13 cellular contexts compared by ENCODE assay signal in the genomic region with DNA sequence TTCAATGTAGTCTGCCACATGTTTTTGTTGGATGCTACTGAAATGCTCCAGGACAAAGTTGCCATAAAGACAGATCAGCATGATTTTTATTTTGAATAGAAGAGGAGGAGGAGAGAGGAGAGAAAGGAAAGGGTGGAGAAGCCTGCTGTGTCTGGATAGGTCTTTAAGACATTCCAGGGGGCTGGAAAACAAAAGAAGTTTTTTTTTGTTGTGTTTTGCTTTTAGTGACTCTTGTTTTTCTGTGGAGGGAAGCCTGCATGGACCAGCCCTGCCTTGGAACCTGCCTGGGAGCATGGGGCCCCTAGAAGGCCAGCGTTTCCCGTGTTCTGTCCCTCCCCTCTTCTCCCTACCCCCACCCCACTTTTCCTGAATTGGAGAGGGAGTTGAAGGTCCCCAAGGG. TPM values are rescaled to one million over a fixed set of nuclear protein-coding genes. Genes with fewer than 3 reads are reported as not detected.
DNase-seq lines count a peak whose midpoint lies in the region; ATAC-seq, FAIRE-seq and TF ChIP-seq lines count a peak whose summit lies in the region.
"Had no signal": no experiment of that assay in that cellular context is flagged by ENCODE, and none has a peak within 500 bp of the region (broad histone marks: within the 10 kb centered on the region; RNA-seq: fewer than 3 reads in every experiment).

No MANE protein-coding gene starts in this region.

- no peak overlapping the region for H3K18ac ChIP-seq in H1 (ENCODE audit: extremely low read depth, low read length)

- TF ChIP-seq CTCF in left ventricle myocardium inferior (IDR thresholded peaks at IDR 0.05; ENCODE audit: borderline replicate concordance) (no peak), H1 (IDR thresholded peaks at IDR 0.05; ENCODE audit: control extremely low read depth in 1 of 3, insufficient read depth in 1 of 3, low read depth in 1 of 3, low read length in 3 of 3) (no peak)

- no peaks in the 10 kb centered on the region for H3K36me3 Mint-ChIP-seq in naive B cell

- H4K91ac ChIP-seq in H1 (replicated peaks; ENCODE audit: insufficient read length, low read length): no peak overlapping the region

- no peak overlapping the region for H4K8ac ChIP-seq in H1 (ENCODE audit: extremely low read depth, insufficient read depth, low read length)

- H3K4me1 ChIP-seq in left ventricle myocardium inferior: peaks cover 86% of the 10 kb centered on the region
- H3K4me1 ChIP-seq in H1 (replicated peaks in 1 of 4; ENCODE audit: control insufficient read depth in 3 of 4, insufficient read depth in 4 of 4, low read length in 3 of 4): peaks cover 26 to 47% (median 33%) of the 10 kb centered on the region in 4 experiments

- H2BK12ac ChIP-seq in H1 (ENCODE audit: low read depth, low read length): no peak overlapping the region

- no peaks in the 10 kb centered on the region; the same call in 1 of the 2 replicates for H3K79me1 ChIP-seq in H1 (ENCODE audit: low read depth, low read length)

- H2BK120ac ChIP-seq in H1 (replicated peaks; ENCODE audit: low read depth, low read length): no peak overlapping the region

- H2BK20ac ChIP-seq in H1 (ENCODE audit: low read length): no peak overlapping the region

- peak; percentile 68 for FAIRE-seq in H1 (lab: Jason Lieb, UNC)
- FAIRE-seq: frontal cortex had no signal

- peaks cover 0 to 4% (median 0%) of the 10 kb centered on the region in 7 donors for H3K9me3 Mint-ChIP-seq in naive B cell

- peak overlapping the region in 5 of 8 donors; percentile 63 to 92 (median 78) for H3K4me3 Mint-ChIP-seq in naive B cell

- no peak overlapping the region for H2AFZ ChIP-seq in H1 (ENCODE audit: low read length)

- CTCF ChIA-PET in H1 (lab: Charles Lee; ENCODE audit: partially characterized antibody): interaction anchor here (0.7 to 3.8 kb wide), 13 partner anchors 17 to 182 kb away, joined by 3 to 25 read pairs (median 9); no protein-coding TSS in a partner anchor

- H3K27me3 ChIP-seq in left ventricle myocardium inferior (ENCODE audit: low read depth) (no peaks in the 10 kb centered on the region), H1 (replicated peaks in 1 of 4; ENCODE audit: control insufficient read depth in 3 of 4, extremely low read depth in 1 of 4, insufficient read depth in 3 of 4, low read length in 3 of 4) (peaks cover 26 to 76% (median 63%) of the 10 kb centered on the region in 4 experiments)
- H3K27me3 ChIP-seq: vagina had no signal

- H3K27ac Mint-ChIP-seq in naive B cell: peak overlapping the region in 1 of 6 donors; percentile 57

- H3K9me3 ChIP-seq in left ventricle myocardium inferior (replicated peaks): no peaks in the 10 kb centered on the region
- no peaks in the 10 kb centered on the region for H3K9me3 ChIP-seq in H1 (ENCODE audit: insufficient read depth in 2 of 2, low read depth in 1 of 2, low read length in 1 of 2)
- H3K9me3 ChIP-seq: vagina had no signal

- ATAC-seq in naive B cell (ENCODE audit: low read depth in 2 of 2) (no peak), GM21526 (IDR thresholded peaks at IDR 0.05; ENCODE audit: low FRiP score, unreplicated experiment) (no peak), GM18867 (IDR thresholded peaks at IDR 0.05; ENCODE audit: unreplicated experiment) (no peak), GM18520 (IDR thresholded peaks at IDR 0.05; ENCODE audit: unreplicated experiment) (no peak)

- H4K20me1 ChIP-seq in H1 (replicated peaks in 1 of 2; ENCODE audit: control insufficient read depth in 1 of 2, insufficient read depth in 2 of 2, low read length in 2 of 2): peaks cover 3 to 12% of the 10 kb centered on the region in 2 experiments

- peak; percentile 33 for DNase-seq in left ventricle myocardium inferior
- no peak for DNase-seq in cardiac septum (ENCODE audit: low spot score)
- DNase-seq in H1 (ENCODE audit: low read depth in 1 of 2, low spot score in 2 of 2): no peak
- no peak for DNase-seq in naive B cell
- no peak for DNase-seq in iPS-NIHi11 (ENCODE audit: low spot score)
- DNase-seq: activated gamma-delta T cell treated with Interleukin-2 at 50 U/mL for 16 hours, NCI-H1092 had no signal

- H4K5ac ChIP-seq in H1 (ENCODE audit: insufficient read length, low read depth, low read length): no peak overlapping the region

- H3K4me3 ChIP-seq in left ventricle myocardium inferior: peak overlapping the region; percentile 96
- H3K4me3 ChIP-seq in H1 (ENCODE audit: extremely low read depth in 1 of 4, insufficient read depth in 2 of 4, low read depth in 3 of 4, low read length in 4 of 4): peak overlapping the region in 2 of 4 experiments; percentile 52 to 73; a peak in 4 of 8 replicates
- H3K4me3 ChIP-seq: coronary artery had no signal

- no peak for TF ChIP-seq EP300 in H1 (IDR thresholded peaks at IDR 0.05; ENCODE audit: borderline replicate concordance in 1 of 2, low read depth in 2 of 2, low read length in 2 of 2)

- 0% methylated on average over 2 of the region's 2 CpGs; no CpG with 5 or more reads in 1 of the 2 experiments for WGBS in H1 (ENCODE audit: extremely low coverage in 1 of 2, insufficient coverage in 1 of 2, insufficient read length in 1 of 2, insufficient replicate concordance in 2 of 2, low coverage in 1 of 2, low lambda C conversion rate in 2 of 2, missing lambda C conversion rate in 1 of 2), 2 experiments

- H3K14ac ChIP-seq in H1 (ENCODE audit: insufficient read length): no peak overlapping the region

- peak overlapping the region; percentile 95 for H3K27ac ChIP-seq in left ventricle myocardium inferior (replicated peaks)
- H3K27ac ChIP-seq in H1 (ENCODE audit: low read depth, low read length): no peak overlapping the region

- H3K27me3 Mint-ChIP-seq in naive B cell: peaks cover 30 to 66% (median 34%) of the 10 kb centered on the region in 3 donors

- POLR2A ChIA-PET in H1 (lab: Charles Lee; ENCODE audit: partially characterized antibody): interaction anchor here (1.0 to 1.6 kb wide), 4 partner anchors 11 to 27 kb away, joined by 3 to 6 read pairs (median 4); no protein-coding TSS in a partner anchor

- no peak overlapping the region for H3K9ac ChIP-seq in H1 (replicated peaks in 1 of 4; ENCODE audit: extremely low read depth in 1 of 4, low read depth in 3 of 4, low read length in 3 of 4)

- no peak overlapping the region for H2AK5ac ChIP-seq in H1 (ENCODE audit: low read depth, low read length)

- no peaks in the 10 kb centered on the region for H3K79me2 ChIP-seq in H1 (ENCODE audit: control insufficient read depth in 1 of 2, insufficient read depth in 2 of 2, low read length in 2 of 2)

- no peak for TF ChIP-seq RAD21 in H1 (IDR thresholded peaks at IDR 0.05 in 1 of 2, conservative IDR thresholded peaks at IDR 0.05 in 1 of 2; ENCODE audit: low read depth in 2 of 2, low read length in 2 of 2)

- H3K4ac ChIP-seq in H1 (replicated peaks; ENCODE audit: insufficient read length, low read depth, low read length): no peak overlapping the region

- H3K23ac ChIP-seq in H1 (ENCODE audit: insufficient read length): no peak overlapping the region

- H3K23me2 ChIP-seq in H1 (ENCODE audit: low read depth, low read length): peaks cover 8% of the 10 kb centered on the region

- H3K36me3 ChIP-seq in left ventricle myocardium inferior (no peaks in the 10 kb centered on the region), H1 (ENCODE audit: control insufficient read depth in 2 of 4, insufficient read depth in 4 of 4, low read length in 3 of 4) (no peaks in the 10 kb centered on the region)
- H3K36me3 ChIP-seq: vagina had no signal

- H2BK15ac ChIP-seq in H1 (ENCODE audit: low read length): no peak overlapping the region

- H3K56ac ChIP-seq in H1 (replicated peaks; ENCODE audit: insufficient read length, low read depth, low read length): no peak overlapping the region

- H3K4me1 Mint-ChIP-seq in naive B cell: peaks cover 11 to 24% (median 13%) of the 10 kb centered on the region in 3 donors

- peak overlapping the region; percentile 32 to 95 for H3K4me2 ChIP-seq in H1 (ENCODE audit: insufficient read depth in 1 of 2, low read depth in 2 of 2, low read length in 2 of 2)

- no peak overlapping the region for H2BK5ac ChIP-seq in H1 (ENCODE audit: low read depth, low read length)

- TF ChIP-seq POLR2A in H1 (IDR thresholded peaks at IDR 0.05; ENCODE audit: control extremely low read depth in 1 of 2, low read depth in 2 of 2, low read length in 2 of 2): no peak

- intact Hi-C loops in left ventricle myocardium inferior (cut with micrococcal nuclease): loop anchor here (5.0 to 10.0 kb wide), 3 partner anchors 46 to 163 kb away; no protein-coding TSS in a partner anchor
- intact Hi-C loops in cardiac septum (cut with DNase I): loop anchor here (2.0 to 10.0 kb wide), 2 partner anchors 46 to 164 kb away; a partner anchor contains a TSS

TF ChIP-seq in H1, 55 proteins besides CTCF, POLR2A, EP300 and RAD21:
- TF ChIP-seq, protein P1, sequence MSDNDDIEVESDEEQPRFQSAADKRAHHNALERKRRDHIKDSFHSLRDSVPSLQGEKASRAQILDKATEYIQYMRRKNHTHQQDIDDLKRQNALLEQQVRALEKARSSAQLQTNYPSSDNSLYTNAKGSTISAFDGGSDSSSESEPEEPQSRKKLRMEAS (IDR thresholded peaks at IDR 0.05): no peak
- no peak for TF ChIP-seq KDM5A (IDR thresholded peaks at IDR 0.05; ENCODE audit: low read length)
- no peak for TF ChIP-seq BCL11A (IDR thresholded peaks at IDR 0.05; ENCODE audit: low read depth in 2 of 2, low read length in 2 of 2)
- no peak for TF ChIP-seq SIRT6 (IDR thresholded peaks at IDR 0.05; ENCODE audit: low read length)
- TF ChIP-seq HDAC2 (IDR thresholded peaks at IDR 0.05; ENCODE audit: borderline replicate concordance in 1 of 2, low read depth in 2 of 2, low read length in 2 of 2): no peak
- TF ChIP-seq TCF12 (IDR thresholded peaks at IDR 0.05; ENCODE audit: low read depth, low read length): peak; percentile 54; the same call in 1 of the 2 replicates
- peak; percentile 80; the same call in 1 of the 2 replicates for TF ChIP-seq TEAD4 (IDR thresholded peaks at IDR 0.05; ENCODE audit: low read depth, low read length)
- 0 out of 2 replicates have a peak, but pooled peaks have one; percentile 40 for TF ChIP-seq SP1 (IDR thresholded peaks at IDR 0.05; ENCODE audit: low read depth, low read length)

RNA-seq across cellular contexts. Expression of a gene that starts 2.3 kb away (rescaled TPM):
- total RNA-seq in left ventricle myocardium inferior (129 TPM), cardiac septum (153 TPM)
- 8.8 and 10.2 TPM in 2 replicates for total RNA-seq in H1 (2021; fragmentation: NEBNext Ultra II Directional; extraction: Animal tissue kit (Norgen Biotek cat#: 25700))
- polyA plus RNA-seq in H1 (2011; rRNA removed) (5.2 and 7.0 TPM in 2 replicates), naive B cell (ENCODE audit: low read depth in 6 of 6) (1 to 10 TPM in 3 of 6 donors, under 1 TPM in 2, not detected in 1; 0.27 to 1.6 (median 1.1) TPM)
- polyA plus RNA-seq in H1 (2011; cell fraction: cytosol; rRNA removed): 2.8 TPM
- polyA plus RNA-seq in H1 (2011; cell fraction: nucleus; rRNA removed): 5.7 TPM
- polyA plus RNA-seq in H1 (2012, experiment 1 of 2): 9.6 to 10.3 TPM (median 10.0 TPM) in 4 replicates
- 8.6 TPM for polyA plus RNA-seq in H1 (2012, experiment 2 of 2)
- polyA plus RNA-seq in H1 (2013, experiment 1 of 2): 14.5 TPM
- 15.6 TPM for polyA plus RNA-seq in H1 (2013, experiment 2 of 2)
- 4.0 and 5.8 TPM in 2 replicates for polyA minus RNA-seq in H1 (2011; rRNA and poly(A)+ RNA removed)
- polyA minus RNA-seq in H1 (2011; cell fraction: cytosol; rRNA and poly(A)+ RNA removed): 2.6 TPM
- polyA minus RNA-seq in H1 (2011; cell fraction: nucleus; rRNA and poly(A)+ RNA removed): 6.3 TPM

Comparison
In these comparisons a context has a peak if more than half of its experiments do, and no peak if none do; other contexts are left out.
1. RNA of a gene that starts 2.3 kb away (total RNA-seq): 153 TPM in cardiac septum (single experiment) and 129 TPM in left ventricle myocardium inferior (single experiment); 8.8 to 10.2 TPM in H1; every median in the first group is over 10 times any median in the second.